ENCODE assay signal across 19 cellular contexts in genomic region chr6:75109025-75109424, GRCh38.
DNase-seq lines count a peak whose midpoint lies in the region; ATAC-seq, FAIRE-seq and TF ChIP-seq lines count a peak whose summit lies in the region.
"Had no signal": no experiment of that assay in that cellular context is flagged by ENCODE, and none has a peak within 500 bp of the region (broad histone marks: within the 10 kb centered on the region; RNA-seq: fewer than 3 reads in every experiment).

No MANE protein-coding gene starts in this region.

- no peaks in the 10 kb centered on the region for H3K9me2 ChIP-seq in GM23248 (ENCODE audit: insufficient read depth)

- H3K4me1 ChIP-seq in GM23248 (ENCODE audit: insufficient read depth) (peaks cover 27% of the 10 kb centered on the region), K562 (replicated peaks in 1 of 2; ENCODE audit: control insufficient read depth in 2 of 2, insufficient read depth in 2 of 2, low read length in 2 of 2) (no peaks in the 10 kb centered on the region), fibroblast of lung (ENCODE audit: control insufficient read depth, extremely low read depth, insufficient read depth, low read length) (peaks cover 12% of the 10 kb centered on the region), subcutaneous abdominal adipose tissue (ENCODE audit: control insufficient read depth in 5 of 5, insufficient read depth in 5 of 5, low read length in 5 of 5) (peaks cover 0 to 25% (median 3%) of the 10 kb centered on the region in 5 donors)
- H3K4me1 ChIP-seq: BE2C had no signal

- TF ChIP-seq RAD21 in K562 (CRISPR knock-in tag; conservative IDR thresholded peaks at IDR 0.05 in 1 of 2, IDR thresholded peaks at IDR 0.05 in 1 of 2) = no peak

- TF ChIP-seq CTCF in K562 (IDR thresholded peaks at IDR 0.05 in 2 of 3, conservative IDR thresholded peaks at IDR 0.05 in 1 of 3; ENCODE audit: insufficient read depth in 2 of 3, low read depth in 1 of 3, low read length in 3 of 3) (no peak), fibroblast of lung (conservative IDR thresholded peaks at IDR 0.05 in 1 of 2, IDR thresholded peaks at IDR 0.05 in 1 of 2; ENCODE audit: low read depth in 1 of 2, low read length in 2 of 2) (no peak)

- no peak for TF ChIP-seq EP300 in K562 (IDR thresholded peaks at IDR 0.05; ENCODE audit: low read length)

- no peak for ATAC-seq in K562

- H3K9ac ChIP-seq in GM23248 (no peak overlapping the region), K562 (ENCODE audit: insufficient read depth in 1 of 2, low read depth in 2 of 2, low read length in 2 of 2) (no peak overlapping the region), fibroblast of lung (ENCODE audit: insufficient read depth, low read length) (no peak overlapping the region), subcutaneous abdominal adipose tissue (ENCODE audit: low read length in 5 of 5) (no peak overlapping the region)

- H3K36me3 ChIP-seq in GM23248 (ENCODE audit: low read depth) (peaks cover 90% of the 10 kb centered on the region), K562 (ENCODE audit: control insufficient read depth, insufficient read depth, low read length) (no peaks in the 10 kb centered on the region), fibroblast of lung (ENCODE audit: control insufficient read depth, insufficient read depth, low read length) (peaks cover 8% of the 10 kb centered on the region), subcutaneous abdominal adipose tissue (ENCODE audit: control insufficient read depth in 5 of 5, insufficient read depth in 5 of 5, low read length in 5 of 5) (peaks cover 4 to 31% (median 10%) of the 10 kb centered on the region in 5 donors)
- H3K36me3 ChIP-seq: BE2C had no signal

- BruUV-seq in K562 (replicated peaks; lab: Mats Ljungman, UMichigan) = no TSS peak

- peaks cover 66% of the 10 kb centered on the region for H3F3A ChIP-seq in GM23248 (ENCODE audit: insufficient read depth)

- no peak overlapping the region for H2AFZ ChIP-seq in GM23248
- no peak overlapping the region for H2AFZ ChIP-seq in K562 (ENCODE audit: low read depth, low read length)
- H2AFZ ChIP-seq in fibroblast of lung (ENCODE audit: low read length) = no peak overlapping the region

- intact Hi-C loops in K562 (cut with micrococcal nuclease) = no loop called here

- H3K9me3 ChIP-seq in GM23248 (ENCODE audit: low read depth) (no peaks in the 10 kb centered on the region), K562 (replicated peaks; ENCODE audit: control insufficient read depth, insufficient read depth, low read depth, low read length) (no peaks in the 10 kb centered on the region), fibroblast of lung (ENCODE audit: control insufficient read depth, insufficient read depth, low read depth, low read length) (no peaks in the 10 kb centered on the region), subcutaneous abdominal adipose tissue (ENCODE audit: control insufficient read depth in 5 of 5, low read length in 5 of 5) (no peaks in the 10 kb centered on the region)
- H3K9me3 ChIP-seq: BE2C, Caco-2 had no signal

- CTCF ChIA-PET in K562 (lab: Yijun Ruan, JAX; ENCODE audit: low intra/inter-chr PET ratio) = no interaction called here

- no peak for FAIRE-seq in K562 (lab: Jason Lieb, UNC)
- FAIRE-seq: D721Med, G401.6, GM12891, GM18507 had no signal

- POLR2A ChIA-PET in K562 (lab: Yijun Ruan, JAX) = no interaction called here

- no peak for DNase-seq in GM23248
- DNase-seq in K562 (ENCODE audit: extremely low read depth in 1 of 4, low spot score in 3 of 4) = no peak
- DNase-seq in fibroblast of lung (ENCODE audit: low read depth in 2 of 2) = peak in 1 of 2 donors; percentile 36
- no peak for DNase-seq in HT-29 (ENCODE audit: low spot score)
- no peak for DNase-seq in inferior parietal cortex (ENCODE audit: extremely low spot score)
- no peak for DNase-seq in NOMO-1 (lab: John Stamatoyannopoulos, UW; ENCODE audit: unreplicated experiment in 2 of 2)
- DNase-seq: ACHN; BE2C; C1 segment of cervical spinal cord; Caco-2; CD4-positive, CD25-positive, alpha-beta regulatory T cell; GOT3; H9; KBM-7 had no signal

- H3K4me2 ChIP-seq in GM23248 (ENCODE audit: unreplicated experiment) = no peak overlapping the region
- H3K4me2 ChIP-seq in K562 (ENCODE audit: insufficient read depth, low read length) = no peak overlapping the region
- peak overlapping the region; percentile 55 for H3K4me2 ChIP-seq in fibroblast of lung (ENCODE audit: extremely low read depth, insufficient read depth, low read length)

- H3K79me2 ChIP-seq in GM23248 (ENCODE audit: insufficient read depth) (0 out of 2 replicates have a peak, but pooled peaks cover 4% of the 10 kb centered on the region), K562 (ENCODE audit: control insufficient read depth, insufficient read depth, low read length) (no peaks in the 10 kb centered on the region), fibroblast of lung (ENCODE audit: control insufficient read depth, insufficient read depth, low read length) (no peaks in the 10 kb centered on the region)

- no peak for TF ChIP-seq POLR2A in K562 (conservative IDR thresholded peaks at IDR 0.05)

- H3K27ac ChIP-seq in GM23248 (peak overlapping the region; percentile 16; the same call in 1 of the 2 replicates), K562 (ENCODE audit: extremely low read depth, low read depth, low read length) (no peak overlapping the region), fibroblast of lung (ENCODE audit: insufficient read depth, low read length) (no peak overlapping the region), subcutaneous abdominal adipose tissue (ENCODE audit: low read depth, low read length) (peak overlapping the region; percentile 73)

- H4K20me1 ChIP-seq in GM23248 (ENCODE audit: insufficient read depth) (no peaks in the 10 kb centered on the region), K562 (replicated peaks; ENCODE audit: control insufficient read depth, insufficient read depth, low read length) (no peaks in the 10 kb centered on the region), fibroblast of lung (ENCODE audit: control insufficient read depth, extremely low read depth, insufficient read depth, low read length) (no peaks in the 10 kb centered on the region)

- H3K27me3 ChIP-seq in GM23248 (replicated peaks; ENCODE audit: insufficient read depth) = no peaks in the 10 kb centered on the region
- H3K27me3 ChIP-seq in K562 (ENCODE audit: control insufficient read depth in 2 of 2, insufficient read depth in 2 of 2, low read length in 2 of 2) = no peaks in the 10 kb centered on the region
- H3K27me3 ChIP-seq in fibroblast of lung (ENCODE audit: control insufficient read depth, insufficient read depth, low read length) = no peaks in the 10 kb centered on the region
- no peaks in the 10 kb centered on the region for H3K27me3 ChIP-seq in subcutaneous abdominal adipose tissue (ENCODE audit: control insufficient read depth in 5 of 5, insufficient read depth in 4 of 5, low read length in 5 of 5)
- H3K27me3 ChIP-seq: BE2C had no signal

- in situ Hi-C loops in GM23248 (cut with MboI) = no loop called here
- in situ Hi-C loops in K562 (cut with MboI) = no loop called here

- H3K4me3 ChIP-seq in GM23248 (no peak overlapping the region), K562 (no peak overlapping the region), fibroblast of lung (replicated peaks in 1 of 4; ENCODE audit: control extremely low read depth in 1 of 4, insufficient read depth in 1 of 4, low read depth in 3 of 4, low read length in 4 of 4) (no peak overlapping the region), subcutaneous abdominal adipose tissue (ENCODE audit: low read depth in 1 of 5, low read length in 5 of 5) (no peak overlapping the region)

- no peaks in the 10 kb centered on the region for H3K9me1 ChIP-seq in K562 (ENCODE audit: control insufficient read depth, insufficient read depth, low read length)

TF ChIP-seq in K562, 482 proteins besides CTCF, POLR2A, EP300 and RAD21:
- TF ChIP-seq MAFF (IDR thresholded peaks at IDR 0.05; ENCODE audit: low read length) = peak; percentile 66; the same call in 1 of the 2 replicates
- TF ChIP-seq PKNOX1 (IDR thresholded peaks at IDR 0.05) = no peak
- peak; percentile 43; the same call in 1 of the 2 replicates for TF ChIP-seq MAFG (tag; conservative IDR thresholded peaks at IDR 0.05)
- no peak for TF ChIP-seq ARID1B (IDR thresholded peaks at IDR 0.05)
- TF ChIP-seq MAFK (IDR thresholded peaks at IDR 0.05; ENCODE audit: low read length) = peak; percentile 69; the same call in 1 of the 2 replicates
- peak; percentile 61; the same call in 1 of the 2 replicates for TF ChIP-seq C11orf30 (IDR thresholded peaks at IDR 0.05; ENCODE audit: low read depth)
- peak; percentile 80 for TF ChIP-seq ZNF316 (IDR thresholded peaks at IDR 0.05)
TF ChIP-seq in K562: peak in this region for 5.

Comparison
In these comparisons a context has a peak if more than half of its experiments do, and no peak if none do; other contexts are left out.
1. H3K27ac ChIP-seq: peak in GM23248 (single experiment) and subcutaneous abdominal adipose tissue (single experiment); none in K562 (single experiment) and fibroblast of lung (single experiment).